8 cellular contexts compared by ENCODE assay signal in the genomic region with DNA sequence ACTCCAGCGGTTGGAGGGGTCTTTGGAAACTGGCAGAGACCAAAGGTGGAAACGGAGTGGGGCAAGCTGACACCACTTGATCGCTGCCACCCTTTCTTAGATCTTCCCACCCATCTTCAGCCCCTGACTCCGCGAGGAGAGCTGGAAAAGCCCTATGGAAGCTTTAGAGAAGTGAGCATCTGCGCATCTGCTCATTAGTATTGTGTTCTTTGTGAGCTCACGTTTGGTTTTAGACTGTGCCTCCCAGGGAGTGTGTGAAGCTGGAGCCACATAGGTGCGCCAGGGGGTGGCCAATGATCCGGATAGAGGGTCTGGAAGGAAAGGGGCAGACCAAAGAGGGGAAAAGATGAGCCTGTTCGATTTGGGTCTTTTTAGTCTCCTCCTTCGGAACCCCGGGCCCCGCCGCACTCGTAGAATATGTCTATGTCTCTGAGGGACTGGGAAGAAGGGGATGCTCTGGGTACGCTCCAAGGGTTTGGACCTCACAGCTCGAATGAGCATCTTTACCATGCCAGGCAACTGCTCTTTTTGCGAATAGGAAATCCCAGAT. TPM values are rescaled to one million over a fixed set of nuclear protein-coding genes. Genes with fewer than 3 reads are reported as not detected.
DNase-seq lines count a peak whose midpoint lies in the region; ATAC-seq and TF ChIP-seq lines count a peak whose summit lies in the region.

No MANE protein-coding gene starts in this region.

- CTCF ChIA-PET in activated naive CD4-positive, alpha-beta T cell treated with anti-CD3 and anti-CD28 coated beads, Interleukin-2, amount 10 ng/mL, durations not matched to agents 7 days and 5 days (lab: Charles Lee): interaction anchor here (0.9 kb wide), 1 partner anchor 19 kb away, joined by 3 read pairs; no protein-coding TSS in a partner anchor

- intact Hi-C loops in ascending aorta (cut with DNase I): loop anchor here (5.0 to 10.0 kb wide), 4 partner anchors 146 to 672 kb away; partner anchors contain the start of gene GIMD1
- intact Hi-C loops in lower leg skin (cut with DNase I; ENCODE audit: low total_unique reads): no loop called here

- no peaks in the 10 kb centered on the region for H3K9me3 Mint-ChIP-seq in activated naive CD4-positive, alpha-beta T cell treated with anti-CD3 and anti-CD28 coated beads, Interleukin-2, amount 10 ng/mL, durations not matched to agents 7 days and 5 days
- no peaks in the 10 kb centered on the region for H3K9me3 Mint-ChIP-seq in type B pancreatic cell

- H3K27ac Mint-ChIP-seq in activated naive CD4-positive, alpha-beta T cell treated with anti-CD3 and anti-CD28 coated beads, Interleukin-2, amount 10 ng/mL, durations not matched to agents 7 days and 5 days: no peak overlapping the region
- peak overlapping the region; percentile 17 for H3K27ac Mint-ChIP-seq in type B pancreatic cell

- H3K9me3 ChIP-seq in ascending aorta: no peaks in the 10 kb centered on the region

- H3K36me3 ChIP-seq in ascending aorta: no peaks in the 10 kb centered on the region

- no peak overlapping the region for H3K27ac ChIP-seq in ascending aorta

- peak overlapping the region; percentile 49 to 75 for H3K4me3 ChIP-seq in ascending aorta
- H3K4me3 ChIP-seq in lower leg skin (ENCODE audit: low read depth, poor library complexity, severe bottlenecking): peak overlapping the region; percentile 27

- no peaks in the 10 kb centered on the region for H3K27me3 ChIP-seq in ascending aorta

- peaks cover 2% of the 10 kb centered on the region for H3K36me3 Mint-ChIP-seq in activated naive CD4-positive, alpha-beta T cell treated with anti-CD3 and anti-CD28 coated beads, Interleukin-2, amount 10 ng/mL, durations not matched to agents 7 days and 5 days
- H3K36me3 Mint-ChIP-seq in type B pancreatic cell: no peaks in the 10 kb centered on the region

- no peaks in the 10 kb centered on the region for H3K4me1 ChIP-seq in ascending aorta

- ATAC-seq in GM21390 (IDR thresholded peaks at IDR 0.05; ENCODE audit: unreplicated experiment): no peak
- ATAC-seq in HG03378 (IDR thresholded peaks at IDR 0.05; ENCODE audit: unreplicated experiment): no peak

- no peak for TF ChIP-seq POLR2A in lower leg skin (IDR thresholded peaks at IDR 0.05)

- no peak for DNase-seq in activated naive CD4-positive, alpha-beta T cell treated with anti-CD3 and anti-CD28 coated beads, Interleukin-2, amount 10 ng/mL, durations not matched to agents 7 days and 5 days
- no peak for DNase-seq in activated naive CD4-positive, alpha-beta T cell (lab: John Stamatoyannopoulos, UW)
- DNase-seq in ascending aorta (ENCODE audit: low spot score in 2 of 2) (peak in 1 of 2 donors; percentile 50), lower leg skin (ENCODE audit: low spot score in 2 of 2) (no peak), type B pancreatic cell (ENCODE audit: extremely low spot score, unreplicated experiment) (peak; percentile 64), AG08395 (ENCODE audit: low spot score) (no peak)

- H3K4me1 Mint-ChIP-seq in activated naive CD4-positive, alpha-beta T cell treated with anti-CD3 and anti-CD28 coated beads, Interleukin-2, amount 10 ng/mL, durations not matched to agents 7 days and 5 days: peaks cover 22% of the 10 kb centered on the region
- peaks cover 30% of the 10 kb centered on the region for H3K4me1 Mint-ChIP-seq in type B pancreatic cell (ENCODE audit: unreplicated experiment)

- TF ChIP-seq CTCF in ascending aorta (IDR thresholded peaks at IDR 0.05) (no peak), lower leg skin (IDR thresholded peaks at IDR 0.05) (no peak), type B pancreatic cell (conservative IDR thresholded peaks at IDR 0.05) (no peak)

- WGBS in lower leg skin, 2 donors: 4 to 8% methylated on average over 18 of the region's 18 CpGs

- peaks cover 45% of the 10 kb centered on the region for H3K27me3 Mint-ChIP-seq in activated naive CD4-positive, alpha-beta T cell treated with anti-CD3 and anti-CD28 coated beads, Interleukin-2, amount 10 ng/mL, durations not matched to agents 7 days and 5 days
- H3K27me3 Mint-ChIP-seq in type B pancreatic cell: peaks cover 87% of the 10 kb centered on the region

- H3K4me3 Mint-ChIP-seq in activated naive CD4-positive, alpha-beta T cell treated with anti-CD3 and anti-CD28 coated beads, Interleukin-2, amount 10 ng/mL, durations not matched to agents 7 days and 5 days: peak overlapping the region; percentile 38
- peak overlapping the region; percentile 95 for H3K4me3 Mint-ChIP-seq in type B pancreatic cell

RNA-seq across cellular contexts. Expression of gene DKK2, which starts 0.6 kb away (rescaled TPM):
- total RNA-seq in ascending aorta (10.3 TPM), lower leg skin (1 to 10 TPM in 3 of 4 donors, under 1 TPM in 1; 0.61 to 3.2 (median 1.8) TPM), type B pancreatic cell (ENCODE audit: low replicate concordance) (0.81 and 15.1 TPM in 2 replicates)
